Comparison of ENCODE assay signal across 19 cellular contexts in the genomic region with DNA sequence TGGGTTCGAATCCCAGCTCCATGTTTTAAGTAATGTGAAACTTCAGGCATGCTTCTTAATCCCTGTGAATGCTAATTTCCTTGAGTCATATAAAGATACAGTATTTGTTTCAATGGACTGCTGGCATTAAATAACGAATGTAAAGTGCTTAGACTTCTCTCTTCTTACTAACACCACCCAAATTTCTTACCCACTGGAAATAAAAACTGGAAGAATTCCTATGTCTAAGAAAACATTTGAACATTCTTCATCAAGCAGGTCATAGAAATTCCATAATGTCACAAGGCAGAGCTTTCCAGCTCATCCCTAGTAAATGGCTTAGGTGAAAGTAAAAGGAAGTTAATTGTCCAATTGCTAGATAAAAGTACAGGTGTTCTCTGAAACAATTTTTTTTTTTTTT.
DNase-seq lines count a peak whose midpoint lies in the region; ATAC-seq and TF ChIP-seq lines count a peak whose summit lies in the region.
"Had no signal": no experiment of that assay in that cellular context is flagged by ENCODE, and none has a peak within 500 bp of the region (broad histone marks: within the 10 kb centered on the region; RNA-seq: fewer than 3 reads in every experiment).

No MANE protein-coding gene starts in this region.

- H3K36me3 ChIP-seq in BJ (ENCODE audit: control insufficient read depth, insufficient read depth, low read length) (no peaks in the 10 kb centered on the region), adrenal gland (replicated peaks in 1 of 2) (no peaks in the 10 kb centered on the region)

- no peak for ATAC-seq in HG02763 (IDR thresholded peaks at IDR 0.05; ENCODE audit: unreplicated experiment)
- ATAC-seq: esophagus mucosa, T-helper 17 cell had no signal

- TF ChIP-seq CTCF in BJ (IDR thresholded peaks at IDR 0.05; ENCODE audit: insufficient read depth, low read depth, low read length) (no peak), adrenal gland (IDR thresholded peaks at IDR 0.05) (no peak)

- intact Hi-C loops in adrenal gland (cut with DNase I) = no loop called here

- H3K27me3 ChIP-seq in BJ (ENCODE audit: control insufficient read depth, insufficient read depth, low read length) = no peaks in the 10 kb centered on the region
- H3K27me3 ChIP-seq in adrenal gland = no peaks in the 10 kb centered on the region
- H3K27me3 ChIP-seq: dorsolateral prefrontal cortex had no signal

- CTCF ChIA-PET in BJ (lab: Yijun Ruan, JAX) = interaction anchor here (0.6 to 1.2 kb wide), 2 partner anchors 12 to 58 kb away, joined by 3 read pairs; no protein-coding TSS in a partner anchor

- H3K9me3 ChIP-seq in adrenal gland (replicated peaks in 1 of 3) = no peaks in the 10 kb centered on the region

- DNase-seq in BJ (ENCODE audit: low read depth) (peak; percentile 44), M059J (ENCODE audit: low read depth) (peak; percentile 9), fibroblast of peridontal ligament (ENCODE audit: extremely low read depth) (peak; percentile 33), renal cortical epithelial cell (ENCODE audit: low read depth) (peak; percentile 38), NCI-H526 (lab: John Stamatoyannopoulos, UW) (no peak), adrenal gland (no peak)
- DNase-seq in activated CD4-positive, alpha-beta T cell treated with anti-CD3 and anti-CD28 coated beads for 48 hours = no peak
- DNase-seq: activated B cell treated with CpG ODN at 0.5 μM for 24 hours; activated T-cell treated with anti-CD3 and anti-CD28 coated beads, Interleukin-2, amount 50 U/mL, for 48 hours; dorsolateral prefrontal cortex; midbrain; NCI-H1417 treated with DMSO at 0.1 percent for 48 hours; NCI-H526 treated with DMSO at 0.1 percent for 48 hours; OCI-M1; SHP77 treated with DMSO at 0.1 percent for 48 hours; stimulated activated naive CD4-positive, alpha-beta T cell treated with Interleukin-2 at 50 U/mL for 16 hours; T-helper 17 cell had no signal

- no peaks in the 10 kb centered on the region for H3K4me1 ChIP-seq in adrenal gland (replicated peaks in 1 of 2)

- WGBS in adrenal gland, 4 donors = 74 to 85% (median 76%) methylated on average over 2 of the region's 2 CpGs

- POLR2A ChIA-PET in BJ (lab: Charles Lee) = no interaction called here

- H3K4me3 ChIP-seq in BJ (ENCODE audit: low read depth, low read length) (no peak overlapping the region), adrenal gland (no peak overlapping the region)
- H3K4me3 ChIP-seq: dorsolateral prefrontal cortex had no signal

- no peak overlapping the region for H3K27ac ChIP-seq in adrenal gland
- H3K27ac ChIP-seq: dorsolateral prefrontal cortex had no signal

- TF ChIP-seq POLR2A in adrenal gland (IDR thresholded peaks at IDR 0.05) = no peak

Comparison
In these comparisons a context has a peak if more than half of its experiments do, and no peak if none do; other contexts are left out.
1. DNase-seq: peak in BJ (single experiment), M059J (single experiment), fibroblast of peridontal ligament (single experiment) and renal cortical epithelial cell (single experiment); none in NCI-H526 (0 of 2), adrenal gland (0 of 7) and activated CD4-positive, alpha-beta T cell treated with anti-CD3 and anti-CD28 coated beads for 48 hours (single experiment).